ENCODE assay signal across 11 cellular contexts in the genomic region with DNA sequence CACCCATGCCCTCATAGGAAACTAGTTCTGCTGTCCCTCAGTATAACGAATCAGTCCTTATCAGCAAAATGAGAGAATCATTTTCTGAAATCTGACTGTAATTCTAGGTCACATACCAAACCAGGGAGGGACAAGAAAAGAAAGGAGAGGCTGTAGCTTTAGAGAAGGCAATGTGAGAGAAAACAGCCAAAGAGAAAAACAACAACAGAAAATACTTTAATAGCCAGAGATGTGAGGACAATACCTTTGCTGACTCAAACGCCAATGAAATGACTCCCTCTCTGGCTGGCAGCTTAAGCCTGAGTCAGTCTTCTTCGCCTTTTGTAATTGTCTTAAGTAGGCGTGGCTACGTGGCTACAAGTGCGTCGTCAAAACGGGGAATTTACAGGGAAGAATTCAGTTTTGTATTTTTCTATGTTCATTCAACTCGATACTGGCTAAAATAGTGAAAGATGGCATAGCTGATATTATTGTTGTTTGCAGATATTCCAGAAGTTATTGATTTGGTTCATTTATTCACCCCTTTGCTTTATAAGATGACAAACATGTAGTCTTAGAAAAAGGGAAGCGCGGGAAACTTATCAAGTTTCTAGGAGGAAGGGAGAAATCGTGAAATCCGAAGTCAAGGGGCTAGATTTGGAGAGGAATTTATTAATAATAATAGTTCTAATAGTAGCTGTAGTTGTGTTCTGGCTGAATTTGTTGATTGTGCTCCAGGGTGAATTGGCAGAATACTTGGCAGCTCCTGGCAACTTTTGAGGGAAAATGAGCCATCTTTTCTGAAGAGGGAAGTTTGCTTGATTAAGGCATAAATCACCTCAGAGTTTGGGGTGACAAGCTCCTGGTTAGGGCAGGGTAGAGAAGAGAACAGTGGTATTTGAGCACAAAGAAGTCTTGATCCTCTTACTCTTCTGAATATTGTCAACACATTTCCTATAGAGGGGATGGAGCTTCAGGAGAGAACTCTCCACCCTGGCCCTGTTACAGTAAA. TPM values are rescaled to one million over a fixed set of nuclear protein-coding genes. Genes with fewer than 3 reads are reported as not detected.
DNase-seq lines count a peak whose midpoint lies in the region; ATAC-seq, FAIRE-seq and TF ChIP-seq lines count a peak whose summit lies in the region.
"Had no signal": no experiment of that assay in that cellular context is flagged by ENCODE, and none has a peak within 500 bp of the region (broad histone marks: within the 10 kb centered on the region; RNA-seq: fewer than 3 reads in every experiment).

Gene IL1A (minus strand): TSS at position 295 of the 991 bp plus-strand sequence. CDS start 723 bp downstream, outside the sequence.

- no peak for DNase-seq in GM12892 (ENCODE audit: insufficient read length)
- peak; percentile 79 for DNase-seq in NCI-H226
- DNase-seq in colonic mucosa: peak; percentile 30
- DNase-seq in non-pigmented ciliary epithelial cell (ENCODE audit: low read depth): peak; percentile 55
- DNase-seq in CD4-positive, alpha-beta memory T cell: no peak
- no peak for DNase-seq in activated gamma-delta T cell treated with Interleukin-2 at 50 U/mL for 16 hours
- DNase-seq: OCI-M1 had no signal

- no peaks in the 10 kb centered on the region for H3K36me3 ChIP-seq in colonic mucosa
- no peaks in the 10 kb centered on the region for H3K36me3 ChIP-seq in CD4-positive, alpha-beta memory T cell (ENCODE audit: insufficient read depth, low read length)

- H3K9ac ChIP-seq in colonic mucosa (ENCODE audit: low read depth in 2 of 2, low read length in 2 of 2): no peak within 1 kb of the TSS

- FAIRE-seq in GM12892 (lab: Jason Lieb, UNC): peak; percentile 76

- POLR2A ChIA-PET in CD4-positive, alpha-beta memory T cell (lab: Charles Lee; ENCODE audit: partially characterized antibody): no interaction called here

- no peak within 1 kb of the TSS for H3K27ac ChIP-seq in colonic mucosa
- H3K27ac ChIP-seq in CD4-positive, alpha-beta memory T cell (ENCODE audit: low read depth, low read length): no peak within 1 kb of the TSS

- TF ChIP-seq CTCF in colonic mucosa (IDR thresholded peaks at IDR 0.05): no peak

- intact Hi-C loops in colonic mucosa (cut with DNase I): no loop called here
- intact Hi-C loops in CD4-positive, alpha-beta memory T cell (cut with micrococcal nuclease): no loop called here

- H3K4me3 ChIP-seq in colonic mucosa: no peak within 1 kb of the TSS
- H3K4me3 ChIP-seq in CD4-positive, alpha-beta memory T cell (ENCODE audit: low read length in 2 of 2): no peak within 1 kb of the TSS

- no peaks in the 10 kb centered on the region for H3K4me1 ChIP-seq in colonic mucosa
- no peaks in the 10 kb centered on the region for H3K4me1 ChIP-seq in CD4-positive, alpha-beta memory T cell (ENCODE audit: insufficient read depth, low read length)

- ATAC-seq in HG03565 (IDR thresholded peaks at IDR 0.05; ENCODE audit: unreplicated experiment) (no peak), GM19395 (IDR thresholded peaks at IDR 0.05; ENCODE audit: unreplicated experiment) (no peak)

- H3K27me3 Mint-ChIP-seq in CD4-positive, alpha-beta memory T cell: peaks cover 3 to 9% of the 10 kb centered on the region in 2 donors

- no peaks in the 10 kb centered on the region for H3K27me3 ChIP-seq in colonic mucosa
- H3K27me3 ChIP-seq in CD4-positive, alpha-beta memory T cell (ENCODE audit: insufficient read depth, low read length): no peaks in the 10 kb centered on the region

- no peaks in the 10 kb centered on the region for H3K9me3 Mint-ChIP-seq in CD4-positive, alpha-beta memory T cell
- H3K9me3 Mint-ChIP-seq: central memory CD8-positive, alpha-beta T cell had no signal

- peaks cover 0 to 3% (median 0%) of the 10 kb centered on the region in 4 donors for H3K4me1 Mint-ChIP-seq in CD4-positive, alpha-beta memory T cell
- H3K4me1 Mint-ChIP-seq: central memory CD8-positive, alpha-beta T cell had no signal

- no peaks in the 10 kb centered on the region for H3K9me3 ChIP-seq in colonic mucosa
- no peaks in the 10 kb centered on the region for H3K9me3 ChIP-seq in CD4-positive, alpha-beta memory T cell (ENCODE audit: control insufficient read depth in 1 of 2, low read length in 2 of 2)

- peak; percentile 83 for TF ChIP-seq POLR2A in GM12892 (IDR thresholded peaks at IDR 0.05; ENCODE audit: low read depth, low read length)

- CTCF ChIA-PET in CD4-positive, alpha-beta memory T cell (lab: Charles Lee; ENCODE audit: partially characterized antibody): interaction anchor here (0.9 to 1.6 kb wide), 3 partner anchors 35 to 101 kb away, joined by 3 to 5 read pairs (median 3); no protein-coding TSS in a partner anchor

- no peak within 1 kb of the TSS for H3K27ac Mint-ChIP-seq in CD4-positive, alpha-beta memory T cell

- no peaks in the 10 kb centered on the region for H3K36me3 Mint-ChIP-seq in CD4-positive, alpha-beta memory T cell

- H3K4me3 Mint-ChIP-seq in CD4-positive, alpha-beta memory T cell: peak within 1 kb of the TSS in 1 of 8 donors; percentile 7
- H3K4me3 Mint-ChIP-seq: central memory CD8-positive, alpha-beta T cell had no signal

RNA-seq across cellular contexts. Expression of gene IL1A, which starts in this region (rescaled TPM):
- polyA plus RNA-seq in GM12892 (2012; ENCODE audit: missing spikeins): 15.1 TPM
- under 1 TPM in 1 of 2 donors, not detected in 1; 0.45 TPM for total RNA-seq in colonic mucosa
- total RNA-seq in CD4-positive, alpha-beta memory T cell: under 1 TPM in 1 of 2 experiments, not detected in 1; 0.15 TPM
- polyA plus RNA-seq in CD4-positive, alpha-beta memory T cell: not detected
- total RNA-seq: posterior vena cava had no signal

Comparison
In these comparisons a context has a peak if more than half of its experiments do, and no peak if none do; other contexts are left out.
1. Peak in DNase-seq in colonic mucosa; RNA of the gene not detected or under 1 TPM.
2. DNase-seq: peak in NCI-H226 (single experiment) and non-pigmented ciliary epithelial cell (single experiment); none in GM12892 (single experiment), CD4-positive, alpha-beta memory T cell (0 of 5) and activated gamma-delta T cell treated with Interleukin-2 at 50 U/mL for 16 hours (single experiment).